ENCODE assay signal across 8 cellular contexts in genomic region chr7:155645652-155646051, GRCh38. TPM values are rescaled to one million over a fixed set of nuclear protein-coding genes. Genes with fewer than 3 reads are reported as not detected.
A peak's percentile ranks its signal among the peaks of the same experiment; 100 is the strongest.
DNase-seq lines count a peak whose midpoint lies in the region; ATAC-seq and TF ChIP-seq lines count a peak whose summit lies in the region.

No MANE protein-coding gene starts in this region.

- in situ Hi-C loops in ACHN (cut with HindIII; ENCODE audit: low pct_ligation_motif_present, low pct_unique_long_range_greater_than_20kb, low sequenced_read_pairs): no loop called here

- no peaks in the 10 kb centered on the region for H3K27me3 ChIP-seq in HUES6 (ENCODE audit: control insufficient read depth, insufficient read depth, low read length)

- H3K4me1 Mint-ChIP-seq in central memory CD8-positive, alpha-beta T cell: peaks cover 63% of the 10 kb centered on the region
- peaks cover 41 to 59% (median 55%) of the 10 kb centered on the region in 3 donors for H3K4me1 Mint-ChIP-seq in naive B cell

- DNase-seq in AG04449 (ENCODE audit: low read depth, low spot score) (no peak), naive B cell (no peak), ACHN (no peak), anterior cingulate cortex (lab: John Stamatoyannopoulos, UW) (no peak)
- DNase-seq in central memory CD8-positive, alpha-beta T cell (ENCODE audit: low spot score in 2 of 2): no peak

- peaks cover 31% of the 10 kb centered on the region for H3K36me3 Mint-ChIP-seq in central memory CD8-positive, alpha-beta T cell (ENCODE audit: insufficient read depth)
- H3K36me3 Mint-ChIP-seq in naive B cell: peaks cover 27 to 41% of the 10 kb centered on the region in 2 donors

- H3K27ac ChIP-seq in HUES6 (ENCODE audit: low read depth, low read length): no peak overlapping the region

- H3K9ac ChIP-seq in HUES6 (ENCODE audit: low read length): no peak overlapping the region

- CTCF ChIA-PET in AG04449 (lab: Yijun Ruan, JAX): no interaction called here

- POLR2A ChIA-PET in AG04449 (lab: Yijun Ruan, JAX): no interaction called here

- H3K9me3 ChIP-seq in HUES6 (ENCODE audit: control insufficient read depth, insufficient read depth, low read depth, low read length): peaks cover 41% of the 10 kb centered on the region

- H3K9me3 Mint-ChIP-seq in central memory CD8-positive, alpha-beta T cell: peaks cover 7% of the 10 kb centered on the region
- peaks cover 5 to 22% (median 11%) of the 10 kb centered on the region in 7 donors for H3K9me3 Mint-ChIP-seq in naive B cell

- H3K36me3 ChIP-seq in HUES6 (ENCODE audit: control insufficient read depth, insufficient read depth, low read length): peaks cover 40% of the 10 kb centered on the region

- no peaks in the 10 kb centered on the region for H3K27me3 Mint-ChIP-seq in central memory CD8-positive, alpha-beta T cell
- no peaks in the 10 kb centered on the region for H3K27me3 Mint-ChIP-seq in naive B cell

- H3K4me1 ChIP-seq in HUES6 (ENCODE audit: control insufficient read depth, insufficient read depth, low read length): no peaks in the 10 kb centered on the region

- peak overlapping the region; percentile 93 for H3K4me3 Mint-ChIP-seq in central memory CD8-positive, alpha-beta T cell
- H3K4me3 Mint-ChIP-seq in naive B cell: peak overlapping the region; percentile 90 to 100 (median 97)

- no peak for TF ChIP-seq CTCF in AG04449 (IDR thresholded peaks at IDR 0.05; ENCODE audit: insufficient read depth, low read length, missing control alignments)

- H3K4me3 ChIP-seq in AG04449 (ENCODE audit: low read depth, low read length) (peak overlapping the region; percentile 90), HUES6 (ENCODE audit: low read depth, low read length) (peak overlapping the region; percentile 70)

- no peak for ATAC-seq in central memory CD8-positive, alpha-beta T cell (replicated peaks; ENCODE audit: extremely low read depth, poor library complexity, severe bottlenecking)
- ATAC-seq in naive B cell (ENCODE audit: low read depth in 2 of 2) (no peak), GM19397 (IDR thresholded peaks at IDR 0.05; ENCODE audit: unreplicated experiment) (no peak), HG03280 (IDR thresholded peaks at IDR 0.05; ENCODE audit: unreplicated experiment) (no peak)

- peak overlapping the region; percentile 99 for H3K27ac Mint-ChIP-seq in central memory CD8-positive, alpha-beta T cell (ENCODE audit: low read depth)
- peak overlapping the region in 5 of 6 donors; percentile 96 to 100 (median 99) for H3K27ac Mint-ChIP-seq in naive B cell

RNA-seq across cellular contexts. Expression of gene RBM33, which starts 1.2 kb away (rescaled TPM):
- polyA plus RNA-seq in naive B cell (ENCODE audit: low read depth in 6 of 6): 10 to 100 TPM; 26.1 to 87.0 (median 44.6) TPM
